ENCODE assay signal across 10 cellular contexts in the genomic region with DNA sequence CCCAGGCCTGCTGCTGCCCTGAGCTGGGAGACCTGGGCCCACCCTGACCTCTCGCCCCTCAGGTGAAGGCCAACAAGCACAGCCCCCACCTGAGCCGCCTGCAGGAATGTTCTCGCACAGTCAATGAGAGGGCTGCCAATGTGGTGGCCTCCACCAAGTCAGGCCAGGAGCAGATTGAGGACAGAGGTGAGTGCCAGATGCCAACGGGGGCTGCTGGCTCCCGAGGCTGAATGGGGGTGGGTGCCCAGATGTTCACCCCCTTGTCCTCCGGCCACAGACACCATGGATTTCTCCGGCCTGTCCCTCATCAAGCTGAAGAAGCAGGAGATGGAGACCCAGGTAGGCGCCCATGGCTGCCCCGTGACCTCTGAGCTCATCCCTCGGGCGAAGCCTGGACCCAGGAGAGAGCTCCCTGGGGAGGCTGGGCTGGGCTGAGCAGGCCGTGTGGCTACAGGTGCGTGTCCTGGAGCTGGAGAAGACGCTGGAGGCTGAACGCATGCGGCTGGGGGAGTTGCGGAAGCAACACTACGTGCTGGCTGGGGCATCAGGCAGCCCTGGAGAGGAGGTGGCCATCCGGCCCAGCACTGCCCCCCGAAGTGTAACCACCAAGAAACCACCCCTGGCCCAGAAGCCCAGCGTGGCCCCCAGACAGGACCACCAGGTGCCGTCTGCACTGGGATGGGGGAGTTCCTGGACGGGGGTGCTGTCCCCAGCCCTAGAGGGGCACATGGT. TPM values are rescaled to one million over a fixed set of nuclear protein-coding genes. Genes with fewer than 3 reads are reported as not detected.
DNase-seq lines count a peak whose midpoint lies in the region; ATAC-seq and TF ChIP-seq lines count a peak whose summit lies in the region.
"Had no signal": no experiment of that assay in that cellular context is flagged by ENCODE, and none has a peak within 500 bp of the region (broad histone marks: within the 10 kb centered on the region; RNA-seq: fewer than 3 reads in every experiment).

No MANE protein-coding gene starts in this region.

- H4K20me1 ChIP-seq in MM.1S (ENCODE audit: insufficient read depth, low read length), result no peaks in the 10 kb centered on the region

- intact Hi-C loops in dorsolateral prefrontal cortex (cut with DNase I), result loop anchor here (2.0 to 10.0 kb wide), 2 partner anchors 92 to 374 kb away; partner anchors contain the start of genes MPHOSPH9 (in 1 of the 2) and MTRFR (in 1 of the 2)

- H3K36me3 ChIP-seq in MM.1S (replicated peaks; ENCODE audit: insufficient read depth, low read length) (no peaks in the 10 kb centered on the region), thoracic aorta (peaks cover 47% of the 10 kb centered on the region)

- no peaks in the 10 kb centered on the region for H3K4me1 ChIP-seq in MM.1S (ENCODE audit: low read length)
- H3K4me1 ChIP-seq in thoracic aorta (ENCODE audit: control insufficient read depth in 1 of 2, low read depth in 2 of 2), result peaks cover 0 to 8% of the 10 kb centered on the region in 2 donors

- no peak overlapping the region for H3K4me2 ChIP-seq in MM.1S (ENCODE audit: low read depth, low read length)
- H3K4me2 ChIP-seq: hepatocyte had no signal

- H3K9me2 ChIP-seq in MM.1S (replicated peaks; ENCODE audit: insufficient read depth, low read length), result no peaks in the 10 kb centered on the region

- H3K4me3 ChIP-seq in MM.1S (ENCODE audit: low read length), result no peak overlapping the region
- no peak overlapping the region for H3K4me3 ChIP-seq in dorsolateral prefrontal cortex
- no peak overlapping the region for H3K4me3 ChIP-seq in thoracic aorta
- H3K4me3 ChIP-seq: hepatocyte had no signal

- H3K9ac ChIP-seq in MM.1S (ENCODE audit: low read length), result no peak overlapping the region

- H3K79me2 ChIP-seq in MM.1S (ENCODE audit: low read length), result peaks cover 7% of the 10 kb centered on the region
- H3K79me2 ChIP-seq: hepatocyte had no signal

- H3K27me3 ChIP-seq in MM.1S (replicated peaks; ENCODE audit: insufficient read depth, low read length), result no peaks in the 10 kb centered on the region
- H3K27me3 ChIP-seq in dorsolateral prefrontal cortex, result no peaks in the 10 kb centered on the region
- no peaks in the 10 kb centered on the region for H3K27me3 ChIP-seq in thoracic aorta (replicated peaks; ENCODE audit: insufficient read depth)
- H3K27me3 ChIP-seq: hepatocyte had no signal

- no peak overlapping the region for H2AFZ ChIP-seq in MM.1S (ENCODE audit: low read length)
- H2AFZ ChIP-seq: hepatocyte had no signal

- H3K27ac ChIP-seq in MM.1S (ENCODE audit: low read length) (peak overlapping the region; percentile 31; the same call in 1 of the 2 replicates), dorsolateral prefrontal cortex (peak overlapping the region; percentile 30 to 99 (median 86)), thoracic aorta (peak overlapping the region; percentile 41 to 43)
- H3K27ac ChIP-seq: hepatocyte had no signal

- no peak for DNase-seq in MM.1S
- DNase-seq in dorsolateral prefrontal cortex, result peak in 3 of 10 donors; percentile 32 to 45 (median 43)
- DNase-seq in mesenteric fat pad (ENCODE audit: low spot score), result peak; percentile 85
- DNase-seq in thoracic aorta (ENCODE audit: low spot score), result no peak
- no peak for DNase-seq in NCI-H1694 treated with DMSO at 0.1 percent for 48 hours (lab: John Stamatoyannopoulos, UW)
- DNase-seq in COLO829 (ENCODE audit: low spot score), result no peak
- DNase-seq in cerebellum (ENCODE audit: low spot score), result no peak
- DNase-seq: GF-D8, NCI-H2081 treated with DMSO at 0.1 percent for 48 hours had no signal

- no peak for ATAC-seq in thoracic aorta (ENCODE audit: insufficient number of reproducible peaks, low FRiP score, low read depth)

- H3K9me3 ChIP-seq in MM.1S (replicated peaks; ENCODE audit: insufficient read depth, low read length), result no peaks in the 10 kb centered on the region
- H3K9me3 ChIP-seq in thoracic aorta, result no peaks in the 10 kb centered on the region

- 0 out of 2 replicates have a peak, but pooled peaks cover 5% of the 10 kb centered on the region for H3F3A ChIP-seq in MM.1S (ENCODE audit: insufficient read depth, low read length)

- no peak for TF ChIP-seq CTCF in MM.1S (IDR thresholded peaks at IDR 0.05; ENCODE audit: low read length)
- no peak for TF ChIP-seq CTCF in dorsolateral prefrontal cortex (IDR thresholded peaks at IDR 0.05 in 54 of 56, conservative IDR thresholded peaks at IDR 0.05 in 2 of 56; ENCODE audit: low read depth in 1 of 56, partially characterized antibody in 56 of 56)
- TF ChIP-seq CTCF in thoracic aorta (IDR thresholded peaks at IDR 0.05), result no peak

RNA-seq across cellular contexts. Expression of gene HIP1R, which starts 25.8 kb away (rescaled TPM):
- total RNA-seq in dorsolateral prefrontal cortex (100 to 1,000 TPM in 104 of 120 experiments, 10 to 100 TPM in 16; 38.9 to 309 (median 147) TPM), mesenteric fat pad (30.2 TPM), thoracic aorta (100 to 1,000 TPM; 109 to 131 TPM), cerebellum (60.3 TPM)

RNA-seq across cellular contexts. Expression of gene VPS37B, which starts 34.9 kb away (rescaled TPM):
- total RNA-seq in dorsolateral prefrontal cortex (10 to 100 TPM; 15.8 to 35.3 (median 22.0) TPM), mesenteric fat pad (27.5 TPM), thoracic aorta (10 to 100 TPM; 30.9 to 50.1 TPM), cerebellum (17.6 TPM)

Comparison
In these comparisons a context has a peak if more than half of its experiments do, and no peak if none do; other contexts are left out.
1. H3K27ac ChIP-seq: peak in every context shown above with its lines; median percentile 86 in dorsolateral prefrontal cortex; 42 in thoracic aorta; 31 in MM.1S.